1 cellular context compared by ENCODE assay signal in the genomic region with DNA sequence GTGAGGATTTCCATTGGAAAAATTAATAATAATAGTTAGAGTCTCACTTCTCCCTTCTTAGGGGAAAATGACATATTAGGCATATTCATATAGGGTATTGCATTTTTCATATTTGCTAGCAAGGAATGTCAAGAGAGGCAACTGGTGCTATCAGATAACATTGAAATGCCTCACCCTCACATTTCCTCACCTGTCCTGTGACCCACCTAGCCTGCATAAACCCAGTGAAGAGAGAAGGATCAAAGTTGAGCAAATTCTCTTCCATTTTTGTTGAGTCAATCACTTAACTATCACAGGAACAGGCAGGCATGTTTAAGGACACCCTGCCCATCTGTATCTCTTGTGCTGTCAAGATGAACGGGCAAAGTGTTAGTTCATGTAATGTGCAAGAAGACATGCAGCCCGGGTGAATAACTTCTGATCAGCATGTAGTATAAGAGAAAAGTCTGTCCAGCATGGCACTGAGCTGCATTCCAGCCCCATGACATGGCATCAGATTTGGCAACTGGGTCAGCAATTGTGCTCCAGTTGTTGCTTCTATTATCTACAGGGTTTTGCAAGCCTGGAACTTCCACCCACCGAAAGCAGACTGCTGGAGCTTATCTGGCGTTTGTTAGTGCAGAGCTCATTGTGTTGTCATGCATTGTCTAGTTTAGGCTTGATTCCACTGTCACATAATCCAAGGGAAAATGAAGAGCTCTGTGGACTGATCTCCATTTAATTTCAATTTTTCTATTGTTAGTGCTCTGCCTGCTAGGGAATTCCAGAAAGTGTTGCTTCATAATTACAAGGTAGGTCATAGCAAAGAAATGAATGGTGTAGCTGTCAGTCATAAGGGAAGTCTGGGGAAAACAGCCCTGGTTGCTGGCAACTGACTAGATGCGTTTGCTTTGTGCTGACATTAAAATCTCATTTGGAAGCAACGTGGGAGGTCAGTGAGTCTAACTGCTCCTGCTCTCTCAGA.
A peak's percentile ranks its signal among the peaks of the same experiment; 100 is the strongest.
TF ChIP-seq lines count a peak whose summit lies in the region.

No MANE protein-coding gene starts in this region.

TF ChIP-seq in HepG2, 621 proteins besides CTCF, POLR2A, EP300 and RAD21 (continued from another document and continues in another):
- TF ChIP-seq, protein P1, sequence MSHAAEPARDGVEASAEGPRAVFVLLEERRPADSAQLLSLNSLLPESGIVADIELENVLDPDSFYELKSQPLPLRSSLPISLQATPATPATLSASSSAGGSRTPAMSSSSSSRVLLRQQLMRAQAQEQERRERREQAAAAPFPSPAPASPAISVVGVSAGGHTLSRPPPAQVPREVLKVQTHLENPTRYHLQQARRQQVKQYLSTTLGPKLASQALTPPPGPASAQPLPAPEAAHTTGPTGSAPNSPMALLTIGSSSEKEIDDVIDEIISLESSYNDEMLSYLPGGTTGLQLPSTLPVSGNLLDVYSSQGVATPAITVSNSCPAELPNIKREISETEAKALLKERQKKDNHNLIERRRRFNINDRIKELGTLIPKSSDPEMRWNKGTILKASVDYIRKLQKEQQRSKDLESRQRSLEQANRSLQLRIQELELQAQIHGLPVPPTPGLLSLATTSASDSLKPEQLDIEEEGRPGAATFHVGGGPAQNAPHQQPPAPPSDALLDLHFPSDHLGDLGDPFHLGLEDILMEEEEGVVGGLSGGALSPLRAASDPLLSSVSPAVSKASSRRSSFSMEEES (CRISPR knock-in tag; IDR thresholded peaks at IDR 0.05) = peak; percentile 64; the same call in 1 of the 2 replicates
- TF ChIP-seq FOXM1 (CRISPR knock-in tag; IDR thresholded peaks at IDR 0.05) = no peak
- TF ChIP-seq CEBPB (IDR thresholded peaks at IDR 0.05; ENCODE audit: borderline replicate concordance, low read depth, low read length) = peak; percentile 83
- TF ChIP-seq, protein P2, sequence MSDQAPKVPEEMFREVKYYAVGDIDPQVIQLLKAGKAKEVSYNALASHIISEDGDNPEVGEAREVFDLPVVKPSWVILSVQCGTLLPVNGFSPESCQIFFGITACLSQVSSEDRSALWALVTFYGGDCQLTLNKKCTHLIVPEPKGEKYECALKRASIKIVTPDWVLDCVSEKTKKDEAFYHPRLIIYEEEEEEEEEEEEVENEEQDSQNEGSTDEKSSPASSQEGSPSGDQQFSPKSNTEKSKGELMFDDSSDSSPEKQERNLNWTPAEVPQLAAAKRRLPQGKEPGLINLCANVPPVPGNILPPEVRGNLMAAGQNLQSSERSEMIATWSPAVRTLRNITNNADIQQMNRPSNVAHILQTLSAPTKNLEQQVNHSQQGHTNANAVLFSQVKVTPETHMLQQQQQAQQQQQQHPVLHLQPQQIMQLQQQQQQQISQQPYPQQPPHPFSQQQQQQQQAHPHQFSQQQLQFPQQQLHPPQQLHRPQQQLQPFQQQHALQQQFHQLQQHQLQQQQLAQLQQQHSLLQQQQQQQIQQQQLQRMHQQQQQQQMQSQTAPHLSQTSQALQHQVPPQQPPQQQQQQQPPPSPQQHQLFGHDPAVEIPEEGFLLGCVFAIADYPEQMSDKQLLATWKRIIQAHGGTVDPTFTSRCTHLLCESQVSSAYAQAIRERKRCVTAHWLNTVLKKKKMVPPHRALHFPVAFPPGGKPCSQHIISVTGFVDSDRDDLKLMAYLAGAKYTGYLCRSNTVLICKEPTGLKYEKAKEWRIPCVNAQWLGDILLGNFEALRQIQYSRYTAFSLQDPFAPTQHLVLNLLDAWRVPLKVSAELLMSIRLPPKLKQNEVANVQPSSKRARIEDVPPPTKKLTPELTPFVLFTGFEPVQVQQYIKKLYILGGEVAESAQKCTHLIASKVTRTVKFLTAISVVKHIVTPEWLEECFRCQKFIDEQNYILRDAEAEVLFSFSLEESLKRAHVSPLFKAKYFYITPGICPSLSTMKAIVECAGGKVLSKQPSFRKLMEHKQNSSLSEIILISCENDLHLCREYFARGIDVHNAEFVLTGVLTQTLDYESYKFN (CRISPR knock-in tag; conservative IDR thresholded peaks at IDR 0.05) = peak; percentile 49; the same call in 1 of the 2 replicates
- no peak for TF ChIP-seq FOXP1 (IDR thresholded peaks at IDR 0.05)
- TF ChIP-seq FOXP1 (CRISPR knock-in tag; IDR thresholded peaks at IDR 0.05) = peak; percentile 28; the same call in 1 of the 2 replicates
- TF ChIP-seq, protein P3, sequence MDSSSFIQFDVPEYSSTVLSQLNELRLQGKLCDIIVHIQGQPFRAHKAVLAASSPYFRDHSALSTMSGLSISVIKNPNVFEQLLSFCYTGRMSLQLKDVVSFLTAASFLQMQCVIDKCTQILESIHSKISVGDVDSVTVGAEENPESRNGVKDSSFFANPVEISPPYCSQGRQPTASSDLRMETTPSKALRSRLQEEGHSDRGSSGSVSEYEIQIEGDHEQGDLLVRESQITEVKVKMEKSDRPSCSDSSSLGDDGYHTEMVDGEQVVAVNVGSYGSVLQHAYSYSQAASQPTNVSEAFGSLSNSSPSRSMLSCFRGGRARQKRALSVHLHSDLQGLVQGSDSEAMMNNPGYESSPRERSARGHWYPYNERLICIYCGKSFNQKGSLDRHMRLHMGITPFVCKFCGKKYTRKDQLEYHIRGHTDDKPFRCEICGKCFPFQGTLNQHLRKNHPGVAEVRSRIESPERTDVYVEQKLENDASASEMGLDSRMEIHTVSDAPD (CRISPR knock-in tag; IDR thresholded peaks at IDR 0.05) = 0 out of 2 replicates have a peak, but pooled peaks have one; percentile 38
- no peak for TF ChIP-seq CC2D1A (CRISPR knock-in tag; IDR thresholded peaks at IDR 0.05)
- TF ChIP-seq NFYB (CRISPR knock-in tag; IDR thresholded peaks at IDR 0.05) = no peak
- TF ChIP-seq ZNF136 (CRISPR knock-in tag; IDR thresholded peaks at IDR 0.05; ENCODE audit: low read depth) = peak; percentile 87; the same call in 1 of the 2 replicates
- no peak for TF ChIP-seq ZNF326 (CRISPR knock-in tag; IDR thresholded peaks at IDR 0.05; ENCODE audit: borderline replicate concordance)
- TF ChIP-seq, protein P4, sequence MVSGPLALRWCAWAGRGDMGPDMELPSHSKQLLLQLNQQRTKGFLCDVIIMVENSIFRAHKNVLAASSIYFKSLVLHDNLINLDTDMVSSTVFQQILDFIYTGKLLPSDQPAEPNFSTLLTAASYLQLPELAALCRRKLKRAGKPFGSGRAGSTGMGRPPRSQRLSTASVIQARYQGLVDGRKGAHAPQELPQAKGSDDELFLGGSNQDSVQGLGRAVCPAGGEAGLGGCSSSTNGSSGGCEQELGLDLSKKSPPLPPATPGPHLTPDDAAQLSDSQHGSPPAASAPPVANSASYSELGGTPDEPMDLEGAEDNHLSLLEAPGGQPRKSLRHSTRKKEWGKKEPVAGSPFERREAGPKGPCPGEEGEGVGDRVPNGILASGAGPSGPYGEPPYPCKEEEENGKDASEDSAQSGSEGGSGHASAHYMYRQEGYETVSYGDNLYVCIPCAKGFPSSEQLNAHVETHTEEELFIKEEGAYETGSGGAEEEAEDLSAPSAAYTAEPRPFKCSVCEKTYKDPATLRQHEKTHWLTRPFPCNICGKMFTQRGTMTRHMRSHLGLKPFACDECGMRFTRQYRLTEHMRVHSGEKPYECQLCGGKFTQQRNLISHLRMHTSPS (CRISPR knock-in tag; IDR thresholded peaks at IDR 0.05; ENCODE audit: low read depth) = peak; percentile 68
- no peak for TF ChIP-seq ZNF7 (CRISPR knock-in tag; IDR thresholded peaks at IDR 0.05)
- no peak for TF ChIP-seq ZNF296 (CRISPR knock-in tag; conservative IDR thresholded peaks at IDR 0.05)
- 0 out of 2 replicates have a peak, but pooled peaks have one; percentile 6 for TF ChIP-seq STAG1 (CRISPR knock-in tag; IDR thresholded peaks at IDR 0.05)
- TF ChIP-seq, protein P5, sequence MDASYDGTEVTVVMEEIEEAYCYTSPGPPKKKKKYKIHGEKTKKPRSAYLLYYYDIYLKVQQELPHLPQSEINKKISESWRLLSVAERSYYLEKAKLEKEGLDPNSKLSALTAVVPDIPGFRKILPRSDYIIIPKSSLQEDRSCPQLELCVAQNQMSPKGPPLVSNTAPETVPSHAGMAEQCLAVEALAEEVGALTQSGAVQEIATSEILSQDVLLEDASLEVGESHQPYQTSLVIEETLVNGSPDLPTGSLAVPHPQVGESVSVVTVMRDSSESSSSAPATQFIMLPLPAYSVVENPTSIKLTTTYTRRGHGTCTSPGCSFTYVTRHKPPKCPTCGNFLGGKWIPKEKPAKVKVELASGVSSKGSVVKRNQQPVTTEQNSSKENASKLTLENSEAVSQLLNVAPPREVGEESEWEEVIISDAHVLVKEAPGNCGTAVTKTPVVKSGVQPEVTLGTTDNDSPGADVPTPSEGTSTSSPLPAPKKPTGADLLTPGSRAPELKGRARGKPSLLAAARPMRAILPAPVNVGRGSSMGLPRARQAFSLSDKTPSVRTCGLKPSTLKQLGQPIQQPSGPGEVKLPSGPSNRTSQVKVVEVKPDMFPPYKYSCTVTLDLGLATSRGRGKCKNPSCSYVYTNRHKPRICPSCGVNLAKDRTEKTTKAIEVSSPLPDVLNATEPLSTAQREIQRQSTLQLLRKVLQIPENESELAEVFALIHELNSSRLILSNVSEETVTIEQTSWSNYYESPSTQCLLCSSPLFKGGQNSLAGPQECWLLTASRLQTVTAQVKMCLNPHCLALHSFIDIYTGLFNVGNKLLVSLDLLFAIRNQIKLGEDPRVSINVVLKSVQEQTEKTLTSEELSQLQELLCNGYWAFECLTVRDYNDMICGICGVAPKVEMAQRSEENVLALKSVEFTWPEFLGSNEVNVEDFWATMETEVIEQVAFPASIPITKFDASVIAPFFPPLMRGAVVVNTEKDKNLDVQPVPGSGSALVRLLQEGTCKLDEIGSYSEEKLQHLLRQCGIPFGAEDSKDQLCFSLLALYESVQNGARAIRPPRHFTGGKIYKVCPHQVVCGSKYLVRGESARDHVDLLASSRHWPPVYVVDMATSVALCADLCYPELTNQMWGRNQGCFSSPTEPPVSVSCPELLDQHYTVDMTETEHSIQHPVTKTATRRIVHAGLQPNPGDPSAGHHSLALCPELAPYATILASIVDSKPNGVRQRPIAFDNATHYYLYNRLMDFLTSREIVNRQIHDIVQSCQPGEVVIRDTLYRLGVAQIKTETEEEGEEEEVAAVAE (CRISPR knock-in tag; IDR thresholded peaks at IDR 0.05; ENCODE audit: borderline replicate concordance) = no peak
- peak; percentile 54; the same call in 1 of the 2 replicates for TF ChIP-seq ZMYM4 (CRISPR knock-in tag; IDR thresholded peaks at IDR 0.05)
- peak; percentile 28; the same call in 1 of the 2 replicates for TF ChIP-seq KMT2B (CRISPR knock-in tag; IDR thresholded peaks at IDR 0.05)
- TF ChIP-seq POGZ (CRISPR knock-in tag; IDR thresholded peaks at IDR 0.05) = peak; percentile 37; the same call in 1 of the 2 replicates
- TF ChIP-seq ZNF24 (IDR thresholded peaks at IDR 0.05) = no peak
- no peak for TF ChIP-seq ZFP37 (CRISPR knock-in tag; IDR thresholded peaks at IDR 0.05; ENCODE audit: borderline replicate concordance)
- TF ChIP-seq SSRP1 (CRISPR knock-in tag; IDR thresholded peaks at IDR 0.05) = 0 out of 2 replicates have a peak, but pooled peaks have one; percentile 25
- TF ChIP-seq ZNF331 (CRISPR knock-in tag; IDR thresholded peaks at IDR 0.05) = peak; percentile 63; the same call in 1 of the 2 replicates
- TF ChIP-seq, protein P6, sequence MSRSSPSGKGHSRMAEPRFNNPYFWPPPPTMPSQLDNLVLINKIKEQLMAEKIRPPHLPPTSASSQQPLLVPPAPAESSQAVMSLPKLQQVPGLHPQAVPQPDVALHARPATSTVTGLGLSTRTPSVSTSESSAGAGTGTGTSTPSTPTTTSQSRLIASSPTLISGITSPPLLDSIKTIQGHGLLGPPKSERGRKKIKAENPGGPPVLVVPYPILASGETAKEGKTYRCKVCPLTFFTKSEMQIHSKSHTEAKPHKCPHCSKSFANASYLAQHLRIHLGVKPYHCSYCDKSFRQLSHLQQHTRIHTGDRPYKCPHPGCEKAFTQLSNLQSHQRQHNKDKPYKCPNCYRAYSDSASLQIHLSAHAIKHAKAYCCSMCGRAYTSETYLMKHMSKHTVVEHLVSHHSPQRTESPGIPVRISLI (CRISPR knock-in tag; IDR thresholded peaks at IDR 0.05; ENCODE audit: borderline replicate concordance) = peak; percentile 4; the same call in 1 of the 2 replicates
- no peak for TF ChIP-seq FLYWCH1 (CRISPR knock-in tag; IDR thresholded peaks at IDR 0.05)
- peak; percentile 52 for TF ChIP-seq CEBPG (CRISPR knock-in tag; IDR thresholded peaks at IDR 0.05)
- TF ChIP-seq DPF2 (CRISPR knock-in tag; IDR thresholded peaks at IDR 0.05; ENCODE audit: borderline replicate concordance, low read depth) = peak; percentile 57; the same call in 1 of the 2 replicates
- TF ChIP-seq RELA (CRISPR knock-in tag; IDR thresholded peaks at IDR 0.05) = peak; percentile 97
- no peak for TF ChIP-seq SETDB1 (CRISPR knock-in tag; IDR thresholded peaks at IDR 0.05; ENCODE audit: borderline replicate concordance)
- 0 out of 2 replicates have a peak, but pooled peaks have one; percentile 49 for TF ChIP-seq MEIS2 (CRISPR knock-in tag; IDR thresholded peaks at IDR 0.05)
- TF ChIP-seq, protein P7, sequence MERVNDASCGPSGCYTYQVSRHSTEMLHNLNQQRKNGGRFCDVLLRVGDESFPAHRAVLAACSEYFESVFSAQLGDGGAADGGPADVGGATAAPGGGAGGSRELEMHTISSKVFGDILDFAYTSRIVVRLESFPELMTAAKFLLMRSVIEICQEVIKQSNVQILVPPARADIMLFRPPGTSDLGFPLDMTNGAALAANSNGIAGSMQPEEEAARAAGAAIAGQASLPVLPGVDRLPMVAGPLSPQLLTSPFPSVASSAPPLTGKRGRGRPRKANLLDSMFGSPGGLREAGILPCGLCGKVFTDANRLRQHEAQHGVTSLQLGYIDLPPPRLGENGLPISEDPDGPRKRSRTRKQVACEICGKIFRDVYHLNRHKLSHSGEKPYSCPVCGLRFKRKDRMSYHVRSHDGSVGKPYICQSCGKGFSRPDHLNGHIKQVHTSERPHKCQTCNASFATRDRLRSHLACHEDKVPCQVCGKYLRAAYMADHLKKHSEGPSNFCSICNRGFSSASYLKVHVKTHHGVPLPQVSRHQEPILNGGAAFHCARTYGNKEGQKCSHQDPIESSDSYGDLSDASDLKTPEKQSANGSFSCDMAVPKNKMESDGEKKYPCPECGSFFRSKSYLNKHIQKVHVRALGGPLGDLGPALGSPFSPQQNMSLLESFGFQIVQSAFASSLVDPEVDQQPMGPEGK (CRISPR knock-in tag; IDR thresholded peaks at IDR 0.05) = peak; percentile 32; the same call in 1 of the 2 replicates
- TF ChIP-seq, protein P8, sequence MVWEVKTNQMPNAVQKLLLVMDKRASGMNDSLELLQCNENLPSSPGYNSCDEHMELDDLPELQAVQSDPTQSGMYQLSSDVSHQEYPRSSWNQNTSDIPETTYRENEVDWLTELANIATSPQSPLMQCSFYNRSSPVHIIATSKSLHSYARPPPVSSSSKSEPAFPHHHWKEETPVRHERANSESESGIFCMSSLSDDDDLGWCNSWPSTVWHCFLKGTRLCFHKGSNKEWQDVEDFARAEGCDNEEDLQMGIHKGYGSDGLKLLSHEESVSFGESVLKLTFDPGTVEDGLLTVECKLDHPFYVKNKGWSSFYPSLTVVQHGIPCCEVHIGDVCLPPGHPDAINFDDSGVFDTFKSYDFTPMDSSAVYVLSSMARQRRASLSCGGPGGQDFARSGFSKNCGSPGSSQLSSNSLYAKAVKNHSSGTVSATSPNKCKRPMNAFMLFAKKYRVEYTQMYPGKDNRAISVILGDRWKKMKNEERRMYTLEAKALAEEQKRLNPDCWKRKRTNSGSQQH (CRISPR knock-in tag; IDR thresholded peaks at IDR 0.05; ENCODE audit: low read depth) = 0 out of 2 replicates have a peak, but pooled peaks have one; percentile 43
- TF ChIP-seq ZNF382 (CRISPR knock-in tag; IDR thresholded peaks at IDR 0.05; ENCODE audit: borderline replicate concordance) = no peak
- no peak; the same call in 1 of the 2 replicates for TF ChIP-seq PHF21A (CRISPR knock-in tag; IDR thresholded peaks at IDR 0.05)
- no peak for TF ChIP-seq NFE2L1 (CRISPR knock-in tag; IDR thresholded peaks at IDR 0.05; ENCODE audit: borderline replicate concordance)
- no peak for TF ChIP-seq SOX6 (IDR thresholded peaks at IDR 0.05)
- TF ChIP-seq SOX6 (CRISPR knock-in tag; IDR thresholded peaks at IDR 0.05) = peak; percentile 91
- 0 out of 2 replicates have a peak, but pooled peaks have one; percentile 39 for TF ChIP-seq MAFF (IDR thresholded peaks at IDR 0.05; ENCODE audit: low read depth, low read length)
- TF ChIP-seq HOXA5 (CRISPR knock-in tag; IDR thresholded peaks at IDR 0.05) = 0 out of 2 replicates have a peak, but pooled peaks have one; percentile 22
- peak; percentile 65 for TF ChIP-seq HOXA3 (CRISPR knock-in tag; IDR thresholded peaks at IDR 0.05)
